Comparison of ENCODE assay signal across 17 cellular contexts in the genomic region with DNA sequence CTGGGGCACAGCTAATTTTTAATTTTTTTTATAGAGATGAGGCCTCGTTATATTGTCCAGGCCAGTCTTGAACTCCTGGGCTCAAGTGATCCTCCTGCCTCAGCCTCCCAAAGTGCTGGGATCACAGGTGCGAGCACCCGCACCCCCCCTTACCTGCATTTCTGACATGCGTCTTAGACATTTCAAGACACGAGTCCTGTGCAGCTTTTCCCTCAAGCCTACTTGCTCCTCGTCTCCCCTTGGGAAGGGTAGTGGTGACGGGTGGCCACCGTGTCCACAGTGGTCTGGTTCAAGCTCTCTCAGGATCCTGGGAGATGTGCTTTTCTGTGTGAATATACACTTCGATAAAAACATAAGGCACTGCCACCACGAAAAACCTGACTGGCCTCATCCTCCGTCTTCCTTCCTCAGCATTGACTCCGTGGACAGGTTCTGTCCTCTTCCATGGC. TPM values are rescaled to one million over a fixed set of nuclear protein-coding genes. Genes with fewer than 3 reads are reported as not detected.
"Had no signal": no experiment of that assay in that cellular context is flagged by ENCODE, and none has a peak within 500 bp of the region (broad histone marks: within the 10 kb centered on the region; RNA-seq: fewer than 3 reads in every experiment).

No MANE protein-coding gene starts in this region.

- H3K27me3 ChIP-seq: body of pancreas, gastrocnemius medialis, tibial nerve, vagina had no signal

- H3K4me3 ChIP-seq: body of pancreas, gastrocnemius medialis, tibial nerve, vagina had no signal

- DNase-seq: activated CD4-positive, alpha-beta T cell treated with anti-CD3 and anti-CD28 coated beads, Interleukin-2, amount 10 ng/mL, durations not matched to agents 24 days and 14 days; activated CD8-positive, alpha-beta T cell treated with anti-CD3 and anti-CD28 coated beads for 36 hours; activated gamma-delta T cell treated with Interleukin-2 at 50 U/mL for 16 hours; body of pancreas; kidney glomerular epithelial cell; naive thymus-derived CD4-positive, alpha-beta T cell; nucleus accumbens; stimulated activated CD4-positive, alpha-beta T cell treated with anti-CD3 and anti-CD28 coated beads, Interleukin-1b, Interleukin-23, amount 100 ng/mL, for 48 hours; stimulated activated CD8-positive, alpha-beta memory T cell treated with anti-CD3 and anti-CD28 coated beads, Interleukin-4, amount 100 ng/mL, for 48 hours; stimulated activated naive CD4-positive, alpha-beta T cell treated with Interleukin-2 at 50 U/mL for 16 hours; T-cell; T1000 had no signal

- ATAC-seq: activated CD8-positive, alpha-beta T cell treated with anti-CD3 and anti-CD28 coated beads for 36 hours; body of pancreas; gastrocnemius medialis; naive thymus-derived CD4-positive, alpha-beta T cell; SK-N-SH treated with all-trans-retinoic acid at 6 μM for 48 hours; T-cell had no signal

- H3K9me3 ChIP-seq: body of pancreas, gastrocnemius medialis, tibial nerve, vagina had no signal

- H3K27ac ChIP-seq: body of pancreas, gastrocnemius medialis, tibial nerve, vagina had no signal

RNA-seq across cellular contexts. Expression of a gene that starts 24.0 kb away (rescaled TPM):
- total RNA-seq: activated CD4-positive, alpha-beta T cell treated with anti-CD3 and anti-CD28 coated beads, Interleukin-2, amount 10 ng/mL, durations not matched to agents 24 days and 14 days; activated T-helper 1 cell treated with anti-CD3 and anti-CD28 coated beads, Interleukin-12 subunit alpha, Interleukin-12 subunit beta, Interleukin-2, Interleukin-4 antibody, amounts not matched to agents 30 ng/mL and 10 ng/mL and 1 ng/mL, durations not matched to agents 14 hours and 24 hours and 36 hours had no signal
- polyA plus RNA-seq: naive thymus-derived CD4-positive, alpha-beta T cell had no signal
